In the genomic region with DNA sequence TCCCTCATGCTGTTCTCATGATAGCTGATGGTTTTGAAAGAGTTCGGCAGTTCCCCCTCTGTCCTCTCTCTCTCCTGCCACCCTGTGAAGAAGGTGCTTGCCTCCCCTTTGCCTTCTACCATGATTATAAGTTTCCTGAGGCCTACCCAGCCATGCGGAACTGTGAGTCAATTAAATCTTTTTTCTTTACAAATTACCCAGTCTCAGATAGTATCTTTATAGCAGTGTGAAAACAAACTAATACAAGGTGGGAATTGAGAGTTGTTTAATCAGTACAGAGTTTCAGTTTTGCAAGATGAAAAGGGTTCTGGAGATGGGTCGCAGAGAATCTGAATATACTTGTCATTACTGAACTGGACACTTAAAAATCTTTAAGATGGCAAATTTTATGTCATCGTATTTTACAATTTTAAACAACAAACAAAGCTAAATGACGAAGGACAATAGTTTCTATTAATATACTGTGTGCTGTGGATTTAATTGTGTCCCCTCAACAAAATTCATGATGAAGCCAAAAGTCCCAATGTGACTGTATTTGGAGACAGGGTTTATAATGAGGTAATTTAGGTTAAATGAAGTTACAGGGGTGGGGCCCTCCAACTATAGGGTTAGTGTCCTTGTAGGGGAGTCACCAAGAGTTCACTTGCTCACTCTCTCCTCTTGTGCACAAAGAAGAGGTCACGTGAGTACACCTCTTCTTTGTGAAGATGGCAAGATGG, we compare ENCODE assay signal across 1 cellular context.
TF ChIP-seq lines count a peak whose summit lies in the region.

No MANE protein-coding gene starts in this region.

TF ChIP-seq in K562, 482 proteins besides CTCF, POLR2A, EP300 and RAD21:
- TF ChIP-seq NUFIP1 (IDR thresholded peaks at IDR 0.05; ENCODE audit: partially characterized antibody) (no peak), USF2 (CRISPR knock-in tag; IDR thresholded peaks at IDR 0.05) (0 out of 2 replicates have a peak, but pooled peaks have one; percentile 11)
